8 cellular contexts compared by ENCODE assay signal in the genomic region with DNA sequence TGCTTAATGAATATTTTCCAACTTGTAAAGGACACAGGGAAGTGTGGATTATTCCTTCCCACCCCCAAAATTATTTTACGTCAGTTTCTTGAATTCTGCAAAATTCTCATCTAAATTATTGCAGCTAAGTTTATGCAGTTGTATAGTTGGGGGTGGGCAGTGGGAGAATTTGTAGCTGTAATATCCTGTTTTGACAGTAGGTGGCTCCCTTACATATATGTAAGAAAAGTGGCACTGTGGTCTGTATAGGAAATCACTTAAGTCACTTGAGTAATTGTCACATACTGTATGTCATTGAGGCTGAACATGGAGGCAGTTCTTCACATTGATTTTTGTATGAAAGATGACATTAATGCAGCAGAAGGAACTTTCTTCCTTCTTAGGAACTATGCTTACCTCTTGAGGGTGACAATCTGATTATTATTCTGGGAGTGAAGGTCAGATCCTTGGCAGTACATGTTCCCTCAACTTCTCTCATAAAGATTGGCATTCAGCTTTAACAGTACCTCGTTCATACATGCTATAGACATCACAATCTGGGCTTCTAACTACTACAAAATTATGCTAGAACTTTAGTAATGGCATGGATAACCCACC. TPM values are rescaled to one million over a fixed set of nuclear protein-coding genes. Genes with fewer than 3 reads are reported as not detected.
DNase-seq lines count a peak whose midpoint lies in the region; ATAC-seq and TF ChIP-seq lines count a peak whose summit lies in the region.

No MANE protein-coding gene starts in this region.

- no peaks in the 10 kb centered on the region for H3K36me3 Mint-ChIP-seq in central memory CD8-positive, alpha-beta T cell (ENCODE audit: insufficient read depth)

- TF ChIP-seq CTCF in GM12874 (IDR thresholded peaks at IDR 0.05; ENCODE audit: insufficient read depth, low read depth, low read length) (peak; percentile 43), SK-N-SH (IDR thresholded peaks at IDR 0.05) (peak; percentile 77)

- TF ChIP-seq RAD21 in SK-N-SH (IDR thresholded peaks at IDR 0.05; ENCODE audit: low read length), result peak; percentile 85

- H3F3A ChIP-seq in SK-N-SH (replicated peaks; ENCODE audit: insufficient read depth), result no peaks in the 10 kb centered on the region

- peak; percentile 45 for DNase-seq in A172 (ENCODE audit: low spot score)
- DNase-seq in NCI-H1105 treated with DMSO at 0.1 percent for 48 hours (lab: John Stamatoyannopoulos, UW), result peak; percentile 73
- peak; percentile 50 for DNase-seq in SK-N-SH
- peak in 1 of 2 donors; percentile 38 for DNase-seq in central memory CD8-positive, alpha-beta T cell (ENCODE audit: low spot score in 2 of 2)
- DNase-seq in left lobe of liver (ENCODE audit: low spot score), result no peak
- DNase-seq in stimulated activated naive CD4-positive, alpha-beta T cell (lab: John Stamatoyannopoulos, UW), result peak in 4 of 6 experiments; percentile 20 to 66 (median 36)

- TF ChIP-seq EP300 in SK-N-SH (IDR thresholded peaks at IDR 0.05; ENCODE audit: borderline replicate concordance in 1 of 2, low read depth in 1 of 2, low read length in 1 of 2), result no peak

- POLR2A ChIA-PET in SK-N-SH (lab: Yijun Ruan, JAX), result interaction anchor here (0.6 kb wide), 1 partner anchor 11 kb away, joined by 3 read pairs; no protein-coding TSS in a partner anchor

- H3K36me3 ChIP-seq in SK-N-SH (replicated peaks in 1 of 2; ENCODE audit: control insufficient read depth in 1 of 2, insufficient read depth in 2 of 2, low read length in 1 of 2), result no peaks in the 10 kb centered on the region

- no peak overlapping the region; a peak in 1 of 4 replicates for H3K4me3 ChIP-seq in SK-N-SH (ENCODE audit: low read depth in 2 of 2, low read length in 1 of 2)

- no peak overlapping the region for H3K27ac ChIP-seq in SK-N-SH (ENCODE audit: low read depth in 2 of 2, low read length in 1 of 2)

- no peaks in the 10 kb centered on the region for H3K9me3 Mint-ChIP-seq in central memory CD8-positive, alpha-beta T cell

- no peaks in the 10 kb centered on the region for H3K9me2 ChIP-seq in SK-N-SH

- no peak overlapping the region for H3K4me3 Mint-ChIP-seq in central memory CD8-positive, alpha-beta T cell

- no peaks in the 10 kb centered on the region for H4K20me1 ChIP-seq in SK-N-SH (ENCODE audit: insufficient read depth)

- H3K27me3 ChIP-seq in SK-N-SH (ENCODE audit: insufficient read depth), result no peaks in the 10 kb centered on the region

- no peak overlapping the region for H2AFZ ChIP-seq in SK-N-SH (ENCODE audit: low read depth)

- H3K4me2 ChIP-seq in SK-N-SH, result no peak overlapping the region

- H3K27me3 Mint-ChIP-seq in central memory CD8-positive, alpha-beta T cell, result no peaks in the 10 kb centered on the region

- no peaks in the 10 kb centered on the region for H3K4me1 Mint-ChIP-seq in central memory CD8-positive, alpha-beta T cell

- ATAC-seq in HG02763 (IDR thresholded peaks at IDR 0.05; ENCODE audit: unreplicated experiment) (peak; percentile 72), left lobe of liver (peak; percentile 91)
- peak; percentile 96 for ATAC-seq in central memory CD8-positive, alpha-beta T cell (replicated peaks; ENCODE audit: extremely low read depth, poor library complexity, severe bottlenecking)

- 2% methylated on average over 2 of the region's 2 CpGs for WGBS in SK-N-SH (ENCODE audit: low lambda C conversion rate)

- CTCF ChIA-PET in SK-N-SH (lab: Yijun Ruan, JAX), result interaction anchor here (0.5 to 2.9 kb wide), 35 partner anchors 9 to 1925 kb away, joined by 3 to 25 read pairs (median 4); a partner anchor contains a TSS

- peaks cover 0 to 8% of the 10 kb centered on the region in 2 experiments; a peak in 1 of 4 replicates for H3K4me1 ChIP-seq in SK-N-SH (ENCODE audit: control insufficient read depth in 1 of 2, insufficient read depth in 2 of 2, low read depth in 1 of 2, low read length in 1 of 2)

- no peak overlapping the region for H3K9ac ChIP-seq in SK-N-SH

- no peaks in the 10 kb centered on the region for H3K9me3 ChIP-seq in SK-N-SH

- H3K27ac Mint-ChIP-seq in central memory CD8-positive, alpha-beta T cell (ENCODE audit: low read depth), result no peak overlapping the region

- H3K79me2 ChIP-seq in SK-N-SH (ENCODE audit: insufficient read depth), result no peaks in the 10 kb centered on the region

TF ChIP-seq in SK-N-SH, 30 proteins besides CTCF, POLR2A, EP300 and RAD21:
- TF ChIP-seq FOXM1 (IDR thresholded peaks at IDR 0.05; ENCODE audit: low read depth), result no peak
- no peak for TF ChIP-seq MXI1 (IDR thresholded peaks at IDR 0.05; ENCODE audit: low read depth, low read length)
- no peak for TF ChIP-seq FOXJ3 (CRISPR knock-in tag; IDR thresholded peaks at IDR 0.05)
- TF ChIP-seq SMC3 (IDR thresholded peaks at IDR 0.05; ENCODE audit: low read depth, low read length), result peak; percentile 42
- no peak for TF ChIP-seq NFIC (IDR thresholded peaks at IDR 0.05; ENCODE audit: borderline replicate concordance)
- no peak for TF ChIP-seq GATA2 (CRISPR knock-in tag; IDR thresholded peaks at IDR 0.05)
- TF ChIP-seq TEAD4 (IDR thresholded peaks at IDR 0.05; ENCODE audit: borderline replicate concordance, insufficient read depth), result no peak
- TF ChIP-seq CHD2 (IDR thresholded peaks at IDR 0.05; ENCODE audit: low read length, partially characterized antibody), result peak; percentile 42
TF ChIP-seq in SK-N-SH: peak in this region for 2.

RNA-seq across cellular contexts. Expression of a gene that starts 14.6 kb away (rescaled TPM):
- 0.43 and 0.71 TPM in 2 replicates for total RNA-seq in A172 (2014; rRNA removed; shearing (Covaris generic))
- 0.46 and 0.78 TPM in 2 replicates for polyA plus RNA-seq in SK-N-SH (2012; rRNA removed)
- polyA plus RNA-seq in SK-N-SH (2012; cell fraction: cytosol; rRNA removed), result 0.54 and 0.68 TPM in 2 replicates
- polyA plus RNA-seq in SK-N-SH (2012; cell fraction: nucleus; rRNA removed), result 0.60 and 0.86 TPM in 2 replicates
- total RNA-seq in left lobe of liver, result not detected

RNA-seq across cellular contexts. Expression of a gene that starts 48.5 kb away (rescaled TPM):
- total RNA-seq in A172 (2014; rRNA removed; shearing (Covaris generic)), result 0.31 and 0.72 TPM in 2 replicates
- 0.49 and 0.54 TPM in 2 replicates for polyA plus RNA-seq in SK-N-SH (2012; rRNA removed)
- polyA plus RNA-seq in SK-N-SH (2012; cell fraction: cytosol; rRNA removed), result 0.16 and 0.50 TPM in 2 replicates
- 1.2 and 2.3 TPM in 2 replicates for polyA plus RNA-seq in SK-N-SH (2012; cell fraction: nucleus; rRNA removed)
- 1.2 TPM for total RNA-seq in left lobe of liver
